In the genomic region with DNA sequence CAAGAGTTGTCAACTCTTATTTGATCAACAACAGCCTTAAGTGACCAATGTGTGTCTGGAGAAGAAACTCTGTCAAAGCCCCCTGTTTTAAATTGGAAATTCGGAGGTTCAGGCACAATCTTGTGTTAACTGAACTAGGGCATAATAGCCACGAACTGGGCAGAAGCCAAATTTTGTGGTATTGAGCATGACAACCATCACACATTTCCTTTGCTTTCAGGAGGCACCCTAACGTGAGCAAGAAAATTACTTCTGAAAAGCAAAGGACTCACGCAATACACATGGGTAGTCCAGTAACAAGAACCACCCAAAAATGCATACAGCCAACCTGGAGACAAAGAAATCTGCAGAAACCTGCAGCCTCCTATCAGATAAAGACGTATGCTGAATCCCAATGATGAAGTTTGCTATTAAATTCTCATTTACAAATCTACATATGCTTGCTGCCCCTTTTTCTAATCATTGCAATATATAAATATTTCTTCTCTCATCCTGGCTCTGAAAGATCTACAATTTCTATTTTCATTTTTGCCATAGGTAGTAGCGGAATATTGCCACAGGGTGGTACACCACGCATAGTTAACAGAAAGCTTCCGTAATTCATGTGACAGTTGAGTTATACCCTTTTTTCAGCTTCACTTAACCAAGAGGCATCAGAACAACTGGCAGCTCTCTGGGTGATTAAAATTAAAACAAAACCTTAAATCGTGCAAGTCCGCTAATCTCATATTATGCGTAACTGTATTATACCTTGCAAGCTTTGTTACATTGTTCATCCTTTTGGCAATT, we compare ENCODE assay signal across 8 cellular contexts.
DNase-seq lines count a peak whose midpoint lies in the region; ATAC-seq and TF ChIP-seq lines count a peak whose summit lies in the region.

No MANE protein-coding gene starts in this region.

- H3K36me3 ChIP-seq in ascending aorta (no peaks in the 10 kb centered on the region), Peyer's patch (no peaks in the 10 kb centered on the region)

- H3K4me1 Mint-ChIP-seq in mesothelial cell of epicardium, result peaks cover 16% of the 10 kb centered on the region

- H3K4me1 ChIP-seq in ascending aorta (no peaks in the 10 kb centered on the region), Peyer's patch (no peaks in the 10 kb centered on the region)

- no peak for TF ChIP-seq POLR2A in Peyer's patch (IDR thresholded peaks at IDR 0.05)

- TF ChIP-seq CTCF in ascending aorta (IDR thresholded peaks at IDR 0.05), result peak in 2 of 3 experiments; percentile 37 to 40
- peak; percentile 82 for TF ChIP-seq CTCF in mesothelial cell of epicardium (IDR thresholded peaks at IDR 0.05; ENCODE audit: unreplicated experiment)
- TF ChIP-seq CTCF in Peyer's patch (IDR thresholded peaks at IDR 0.05), result peak in 3 of 6 experiments; percentile 21 to 47 (median 37)

- no peak overlapping the region for H3K27ac Mint-ChIP-seq in mesothelial cell of epicardium

- H3K27me3 ChIP-seq in ascending aorta (no peaks in the 10 kb centered on the region), Peyer's patch (no peaks in the 10 kb centered on the region)

- H3K27me3 Mint-ChIP-seq in mesothelial cell of epicardium (ENCODE audit: low read depth), result no peaks in the 10 kb centered on the region

- DNase-seq in Ammon's horn (ENCODE audit: low spot score), result peak; percentile 67
- peak; percentile 54 for DNase-seq in NCI-H1436 (lab: John Stamatoyannopoulos, UW)
- no peak for DNase-seq in ascending aorta (ENCODE audit: low spot score in 2 of 2)
- DNase-seq in mesothelial cell of epicardium (ENCODE audit: low spot score in 2 of 2, unreplicated experiment in 2 of 2), result no peak
- no peak for DNase-seq in NCI-H1930 (lab: John Stamatoyannopoulos, UW)
- DNase-seq in Peyer's patch, result no peak

- H3K36me3 Mint-ChIP-seq in mesothelial cell of epicardium, result no peaks in the 10 kb centered on the region

- H3K4me3 ChIP-seq in ascending aorta, result no peak overlapping the region
- no peak overlapping the region for H3K4me3 ChIP-seq in Peyer's patch

- H3K27ac ChIP-seq in ascending aorta (no peak overlapping the region), Peyer's patch (no peak overlapping the region)

- intact Hi-C loops in ascending aorta (cut with DNase I), result no loop called here

- no peak overlapping the region for H3K4me3 Mint-ChIP-seq in mesothelial cell of epicardium

- ATAC-seq in GM19351 (IDR thresholded peaks at IDR 0.05; ENCODE audit: unreplicated experiment) (peak; percentile 78), HG02840 (IDR thresholded peaks at IDR 0.05; ENCODE audit: low FRiP score, unreplicated experiment) (no peak)

- H3K9me3 ChIP-seq in ascending aorta (no peaks in the 10 kb centered on the region), Peyer's patch (no peaks in the 10 kb centered on the region)

- H3K9me3 Mint-ChIP-seq in mesothelial cell of epicardium, result no peaks in the 10 kb centered on the region

Comparison
In these comparisons a context has a peak if more than half of its experiments do, and no peak if none do; other contexts are left out.
1. DNase-seq: peak in Ammon's horn (single experiment) and NCI-H1436 (single experiment); none in ascending aorta (0 of 2), mesothelial cell of epicardium (0 of 2), NCI-H1930 (0 of 2) and Peyer's patch (0 of 3).